In genomic region chr20:38222231-38222922, GRCh38 we compare ENCODE assay signal across 8 cellular contexts. TPM values are rescaled to one million over a fixed set of nuclear protein-coding genes. Genes with fewer than 3 reads are reported as not detected.
DNase-seq lines count a peak whose midpoint lies in the region; ATAC-seq, FAIRE-seq and TF ChIP-seq lines count a peak whose summit lies in the region.

No MANE protein-coding gene starts in this region.

- H3K4me1 ChIP-seq in HEK293 (ENCODE audit: control insufficient read depth, insufficient read depth, low read length) (no peaks in the 10 kb centered on the region), PC-3 (ENCODE audit: insufficient read depth, low read length) (peaks cover 28% of the 10 kb centered on the region)

- peaks cover 13% of the 10 kb centered on the region; the same call in 1 of the 2 replicates for H3K79me2 ChIP-seq in PC-3 (ENCODE audit: low read length)

- H3K4me1 Mint-ChIP-seq in CD14-positive monocyte: peaks cover 33% of the 10 kb centered on the region
- H3K4me1 Mint-ChIP-seq in activated T-helper 1 cell treated with anti-CD3 and anti-CD28 coated beads, Interleukin-12 subunit alpha, Interleukin-12 subunit beta, Interleukin-2, Interleukin-4 antibody, amounts not matched to agents 30 ng/mL and 10 ng/mL and 1 ng/mL, durations not matched to agents 14 hours and 24 hours and 36 hours (ENCODE audit: low read depth): no peaks in the 10 kb centered on the region

- no peak overlapping the region for H3K4me2 ChIP-seq in PC-3 (ENCODE audit: low read length)

- no peaks in the 10 kb centered on the region for H4K20me1 ChIP-seq in PC-3 (ENCODE audit: low read length)

- peaks cover 0 to 6% (median 3%) of the 10 kb centered on the region in 3 donors for H3K27me3 Mint-ChIP-seq in CD14-positive monocyte (ENCODE audit: low read depth in 3 of 3)
- H3K27me3 Mint-ChIP-seq in activated T-helper 1 cell treated with anti-CD3 and anti-CD28 coated beads, Interleukin-12 subunit alpha, Interleukin-12 subunit beta, Interleukin-2, Interleukin-4 antibody, amounts not matched to agents 30 ng/mL and 10 ng/mL and 1 ng/mL, durations not matched to agents 14 hours and 24 hours and 36 hours (ENCODE audit: insufficient read depth): peaks cover 11% of the 10 kb centered on the region

- no peak overlapping the region for H3K9ac ChIP-seq in PC-3 (ENCODE audit: low read length)

- BruUV-seq in PC-3 (replicated peaks; lab: Mats Ljungman, UMichigan): no TSS peak

- no peak overlapping the region for H3K4me3 Mint-ChIP-seq in CD14-positive monocyte
- no peak overlapping the region for H3K4me3 Mint-ChIP-seq in activated T-helper 1 cell treated with anti-CD3 and anti-CD28 coated beads, Interleukin-12 subunit alpha, Interleukin-12 subunit beta, Interleukin-2, Interleukin-4 antibody, amounts not matched to agents 30 ng/mL and 10 ng/mL and 1 ng/mL, durations not matched to agents 14 hours and 24 hours and 36 hours

- H3K9me3 Mint-ChIP-seq in CD14-positive monocyte: peaks cover 0 to 2% (median 0%) of the 10 kb centered on the region in 7 donors
- no peaks in the 10 kb centered on the region for H3K9me3 Mint-ChIP-seq in activated T-helper 1 cell treated with anti-CD3 and anti-CD28 coated beads, Interleukin-12 subunit alpha, Interleukin-12 subunit beta, Interleukin-2, Interleukin-4 antibody, amounts not matched to agents 30 ng/mL and 10 ng/mL and 1 ng/mL, durations not matched to agents 14 hours and 24 hours and 36 hours

- no peaks in the 10 kb centered on the region for H3K36me3 ChIP-seq in HEK293 (ENCODE audit: control insufficient read depth in 2 of 2, insufficient read depth in 1 of 2, low read length in 2 of 2)
- no peaks in the 10 kb centered on the region for H3K36me3 ChIP-seq in PC-3 (ENCODE audit: low read depth, low read length)

- no peaks in the 10 kb centered on the region for H3K27me3 ChIP-seq in PC-3 (ENCODE audit: low read length)

- TF ChIP-seq CTCF in CD14-positive monocyte (IDR thresholded peaks at IDR 0.05): peak; percentile 94
- peak; percentile 86 for TF ChIP-seq CTCF in HEK293 (tag by site-specific recombination; IDR thresholded peaks at IDR 0.05)
- TF ChIP-seq CTCF in PC-3 (conservative IDR thresholded peaks at IDR 0.05; ENCODE audit: low read depth, low read length): peak; percentile 94
- TF ChIP-seq CTCF in fibroblast of the aortic adventitia (IDR thresholded peaks at IDR 0.05; ENCODE audit: insufficient read depth, low read length): peak; percentile 97

- H3K27ac ChIP-seq in HEK293 (ENCODE audit: extremely low read depth, low read depth, low read length) (no peak overlapping the region), PC-3 (ENCODE audit: low read length) (no peak overlapping the region)

- no peaks in the 10 kb centered on the region for H3K9me3 ChIP-seq in HEK293 (ENCODE audit: control insufficient read depth, insufficient read depth, low read depth, low read length)
- H3K9me3 ChIP-seq in PC-3 (ENCODE audit: low read length): no peaks in the 10 kb centered on the region

- CTCF ChIA-PET in HEK293 (lab: Yijun Ruan, JAX) (interaction anchor here (0.6 to 9.9 kb wide), 52 partner anchors 8 to 1823 kb away, joined by 3 to 220 read pairs (median 5); partner anchors contain the start of gene TGM2), PC-3 (lab: Charles Lee) (interaction anchor here (1.2 to 2.3 kb wide), 7 partner anchors 49 to 165 kb away, joined by 3 to 26 read pairs (median 5); no protein-coding TSS in a partner anchor)

- H2AFZ ChIP-seq in PC-3 (ENCODE audit: low read length): no peak overlapping the region

- peak; percentile 72 for DNase-seq in CD14-positive monocyte (ENCODE audit: low spot score)
- peak; percentile 83 for DNase-seq in PC-3
- peak; percentile 42 for DNase-seq in activated T-helper 1 cell treated with anti-CD3 and anti-CD28 coated beads, Interleukin-12 subunit alpha, Interleukin-12 subunit beta, Interleukin-2, Interleukin-4 antibody, amounts not matched to agents 30 ng/mL and 10 ng/mL and 1 ng/mL, durations not matched to agents 14 hours and 24 hours and 36 hours (ENCODE audit: low spot score)
- peak; percentile 60 for DNase-seq in fibroblast of the aortic adventitia (ENCODE audit: low read depth)
- peak in 29 of 56 donors; percentile 8 to 71 (median 30) for DNase-seq in nucleus accumbens (lab: John Stamatoyannopoulos, UW)
- DNase-seq in urothelium cell line (ENCODE audit: low spot score): peak; percentile 84
- no peak for DNase-seq in NCI-H2107 (lab: John Stamatoyannopoulos, UW)

- peak overlapping the region in 3 of 7 donors; percentile 20 to 74 (median 71) for H3K27ac Mint-ChIP-seq in CD14-positive monocyte
- H3K27ac Mint-ChIP-seq in activated T-helper 1 cell treated with anti-CD3 and anti-CD28 coated beads, Interleukin-12 subunit alpha, Interleukin-12 subunit beta, Interleukin-2, Interleukin-4 antibody, amounts not matched to agents 30 ng/mL and 10 ng/mL and 1 ng/mL, durations not matched to agents 14 hours and 24 hours and 36 hours: no peak overlapping the region

- H3F3A ChIP-seq in PC-3 (ENCODE audit: low read length, unreplicated experiment): no peaks in the 10 kb centered on the region

- no peaks in the 10 kb centered on the region for H3K9me2 ChIP-seq in PC-3 (replicated peaks; ENCODE audit: low read length)

- no peak overlapping the region for H3K4me3 ChIP-seq in HEK293 (ENCODE audit: low read depth, low read length)
- no peak overlapping the region for H3K4me3 ChIP-seq in PC-3 (ENCODE audit: low read length)
- H3K4me3 ChIP-seq in fibroblast of the aortic adventitia (ENCODE audit: low read depth, low read length): no peak overlapping the region

- no peak for FAIRE-seq in urothelium cell line (lab: Jason Lieb, UNC)

- POLR2A ChIA-PET in HEK293 (lab: Yijun Ruan, JAX): no interaction called here
- POLR2A ChIA-PET in PC-3 (lab: Charles Lee; ENCODE audit: unreplicated experiment): no interaction called here

- intact Hi-C loops in CD14-positive monocyte (cut with micrococcal nuclease) (loop anchor here (1.0 to 5.0 kb wide), 6 partner anchors 55 to 660 kb away; partner anchors contain the start of gene TGM2 (in 2 of the 2)), PC-3 (cut with micrococcal nuclease) (loop anchor here (1.0 to 5.0 kb wide), 2 partner anchors 110 to 149 kb away; no protein-coding TSS in a partner anchor)
- intact Hi-C loops in activated T-helper 1 cell treated with anti-CD3 and anti-CD28 coated beads, Interleukin-12 subunit alpha, Interleukin-12 subunit beta, Interleukin-2, Interleukin-4 antibody, amounts not matched to agents 30 ng/mL and 10 ng/mL and 1 ng/mL, durations not matched to agents 14 hours and 24 hours and 36 hours (cut with micrococcal nuclease): loop anchor here (1.0 to 5.0 kb wide), 3 partner anchors 109 to 185 kb away; no protein-coding TSS in a partner anchor

- no peaks in the 10 kb centered on the region for H3K36me3 Mint-ChIP-seq in CD14-positive monocyte
- H3K36me3 Mint-ChIP-seq in activated T-helper 1 cell treated with anti-CD3 and anti-CD28 coated beads, Interleukin-12 subunit alpha, Interleukin-12 subunit beta, Interleukin-2, Interleukin-4 antibody, amounts not matched to agents 30 ng/mL and 10 ng/mL and 1 ng/mL, durations not matched to agents 14 hours and 24 hours and 36 hours (ENCODE audit: low read depth): no peaks in the 10 kb centered on the region

- peak; percentile 10; the same call in 1 of the 2 replicates for ATAC-seq in PC-3

TF ChIP-seq in HEK293, 187 proteins besides CTCF, POLR2A, EP300 and RAD21:
- TF ChIP-seq ZNF16 (tag by site-specific recombination; IDR thresholded peaks at IDR 0.05; ENCODE audit: low read depth) (peak; percentile 90), ZNF654 (tag by site-specific recombination; IDR thresholded peaks at IDR 0.05; ENCODE audit: low read depth) (peak; percentile 86), ZNF560 (tag by site-specific recombination; IDR thresholded peaks at IDR 0.05; ENCODE audit: borderline replicate concordance) (no peak)
TF ChIP-seq in HEK293: peak in this region for 2.

RNA-seq across cellular contexts. Expression of gene KIAA1755, which starts 38.2 kb away (rescaled TPM):
- polyA plus RNA-seq in CD14-positive monocyte: not detected
- total RNA-seq in PC-3 (2014; rRNA removed): 0.44 and 0.86 TPM in 2 replicates
- not detected in 2 replicates for total RNA-seq in activated T-helper 1 cell treated with anti-CD3 and anti-CD28 coated beads, Interleukin-12 subunit alpha, Interleukin-12 subunit beta, Interleukin-2, Interleukin-4 antibody, amounts not matched to agents 30 ng/mL and 10 ng/mL and 1 ng/mL, durations not matched to agents 14 hours and 24 hours and 36 hours
- total RNA-seq in fibroblast of the aortic adventitia (ENCODE audit: low replicate concordance): 4.9 and 10.8 TPM in 2 replicates

RNA-seq across cellular contexts. Expression of gene TGM2, which starts 57.3 kb away (rescaled TPM):
- 1 to 10 TPM in 1 of 2 donors, under 1 TPM in 1; 0.47 to 1.6 TPM for polyA plus RNA-seq in CD14-positive monocyte
- 583 and 773 TPM in 2 replicates for total RNA-seq in PC-3 (2014; rRNA removed)
- total RNA-seq in activated T-helper 1 cell treated with anti-CD3 and anti-CD28 coated beads, Interleukin-12 subunit alpha, Interleukin-12 subunit beta, Interleukin-2, Interleukin-4 antibody, amounts not matched to agents 30 ng/mL and 10 ng/mL and 1 ng/mL, durations not matched to agents 14 hours and 24 hours and 36 hours: not detected in 2 replicates
- 6.0 and 117 TPM in 2 replicates for total RNA-seq in fibroblast of the aortic adventitia (ENCODE audit: low replicate concordance)
